ENCODE assay signal across 21 cellular contexts in genomic region chr2:168050377-168050776, GRCh38.
"Had no signal": no experiment of that assay in that cellular context is flagged by ENCODE, and none has a peak within 500 bp of the region (broad histone marks: within the 10 kb centered on the region; RNA-seq: fewer than 3 reads in every experiment).

No MANE protein-coding gene starts in this region.

- H3K27ac ChIP-seq: ascending aorta, esophagus squamous epithelium, left ventricle myocardium inferior, right atrium auricular region, upper lobe of right lung had no signal

- H3K9me3 ChIP-seq: ascending aorta, esophagus squamous epithelium, left ventricle myocardium inferior, right atrium auricular region, upper lobe of right lung had no signal

- H3K4me1 ChIP-seq: ascending aorta, left ventricle myocardium inferior, right atrium auricular region, upper lobe of right lung had no signal

- H3K4me3 ChIP-seq: ascending aorta, esophagus squamous epithelium, left ventricle myocardium inferior, right atrium auricular region, upper lobe of right lung had no signal

- H3K9me3 Mint-ChIP-seq: dendritic cell treated with granulocyte-macrophage colony-stimulating factor and Interleukin-4, amounts not matched to agents 40 ng/mL and 50 ng/mL, for 4 days; neural crest cell; stimulated activated naive CD8-positive, alpha-beta T cell treated with anti-CD3 and anti-CD28 coated beads, Interleukin-15, amount 100 ng/mL, for 72 hours; T-helper 1 cell treated with Interleukin-12 subunit alpha and Interleukin-12 subunit beta and Interleukin-4 antibody, amounts not matched to agents 30 μg/mL and 1 μg/mL, for 36 hours had no signal

- DNase-seq: activated CD4-positive, alpha-beta T cell treated with anti-CD3 and anti-CD28 coated beads, Interleukin-2, amount 50 U/mL, for 1 hour; activated CD4-positive, CD25-positive, alpha-beta regulatory T cell treated with anti-CD3 and anti-CD28 coated beads, Interleukin-2, amount 50 U/mL, for 72 hours; activated CD8-positive, alpha-beta memory T cell treated with anti-CD3 and anti-CD28 coated beads, Interleukin-2, amount 50 U/mL, for 4 hours; activated effector memory CD4-positive, alpha-beta T cell treated with Interleukin-2 at 50 U/mL for 16 hours; activated naive CD4-positive, alpha-beta T cell treated with anti-CD3 and anti-CD28 coated beads, Interleukin-2, amount 50 U/mL, for 16 hours; activated T-cell treated with anti-CD3 and anti-CD28 coated beads, Interleukin-2, amount 50 U/mL, for 48 hours; effector CD8-positive, alpha-beta T cell; esophagus squamous epithelium; hippocampal formation; kidney glomerular epithelial cell; left ventricle myocardium inferior; mammary epithelial cell; stimulated activated CD4-positive, alpha-beta T cell treated with anti-CD3 and anti-CD28 coated beads, Interleukin-2, amount 100 ng/mL, for 24 hours; stimulated activated naive CD8-positive, alpha-beta T cell treated with anti-CD3 and anti-CD28 coated beads, Interleukin-15, amount 100 ng/mL, for 72 hours; upper lobe of right lung had no signal

- H3K27ac Mint-ChIP-seq: dendritic cell treated with granulocyte-macrophage colony-stimulating factor and Interleukin-4, amounts not matched to agents 40 ng/mL and 50 ng/mL, for 4 days; progenitor cell of endocrine pancreas; stimulated activated naive CD8-positive, alpha-beta T cell treated with anti-CD3 and anti-CD28 coated beads, Interleukin-15, amount 100 ng/mL, for 72 hours; T-helper 1 cell treated with Interleukin-12 subunit alpha and Interleukin-12 subunit beta and Interleukin-4 antibody, amounts not matched to agents 30 μg/mL and 1 μg/mL, for 36 hours had no signal

- H3K4me3 Mint-ChIP-seq: dendritic cell treated with granulocyte-macrophage colony-stimulating factor and Interleukin-4, amounts not matched to agents 40 ng/mL and 50 ng/mL, for 4 days; neural crest cell; stimulated activated naive CD8-positive, alpha-beta T cell treated with anti-CD3 and anti-CD28 coated beads, Interleukin-15, amount 100 ng/mL, for 72 hours; T-helper 1 cell treated with Interleukin-12 subunit alpha and Interleukin-12 subunit beta and Interleukin-4 antibody, amounts not matched to agents 30 μg/mL and 1 μg/mL, for 36 hours had no signal

- ATAC-seq: stimulated activated naive CD8-positive, alpha-beta T cell treated with anti-CD3 and anti-CD28 coated beads, Interleukin-15, amount 100 ng/mL, for 72 hours; upper lobe of right lung had no signal

- H3K27me3 Mint-ChIP-seq: dendritic cell treated with granulocyte-macrophage colony-stimulating factor and Interleukin-4, amounts not matched to agents 40 ng/mL and 50 ng/mL, for 4 days; progenitor cell of endocrine pancreas; stimulated activated naive CD8-positive, alpha-beta T cell treated with anti-CD3 and anti-CD28 coated beads, Interleukin-15, amount 100 ng/mL, for 72 hours had no signal

- H3K36me3 ChIP-seq: right atrium auricular region, upper lobe of right lung had no signal

- H3K27me3 ChIP-seq: ascending aorta, esophagus squamous epithelium, right atrium auricular region, upper lobe of right lung had no signal
